In the genomic region with DNA sequence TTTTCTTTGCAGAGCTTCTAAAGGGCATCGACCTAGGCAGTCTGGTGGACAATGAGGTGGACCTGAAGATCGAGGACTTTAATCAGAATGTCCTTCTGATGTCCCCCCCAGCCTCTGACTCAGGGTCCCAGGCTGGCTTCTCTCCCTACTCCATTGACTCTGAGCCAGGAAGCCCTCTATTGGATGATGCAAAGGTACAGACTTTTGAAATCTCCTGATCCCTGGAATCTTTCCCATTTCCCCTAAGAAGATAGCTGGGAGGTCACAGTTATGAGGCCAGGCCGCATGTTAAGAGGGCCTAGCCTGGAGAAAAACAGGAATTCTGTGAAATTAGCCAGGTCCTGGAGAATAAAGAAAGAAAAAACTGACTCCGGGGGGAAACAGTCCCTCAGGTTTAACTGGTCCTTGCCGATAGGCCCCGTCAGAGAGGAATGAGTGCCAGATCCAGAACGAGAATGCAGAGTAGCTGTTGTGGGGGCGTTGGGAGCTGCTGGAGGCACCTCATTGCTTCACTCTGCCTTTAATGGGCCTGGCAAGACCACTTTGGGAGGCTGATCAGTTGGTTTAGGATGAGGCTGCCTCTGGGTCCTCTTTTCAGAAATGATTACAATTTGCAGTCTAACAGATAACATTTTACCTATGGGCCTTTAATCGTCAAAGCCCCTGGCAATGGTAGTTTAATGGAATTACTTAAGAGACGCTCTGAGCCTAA, we compare ENCODE assay signal across 31 cellular contexts. TPM values are rescaled to one million over a fixed set of nuclear protein-coding genes. Genes with fewer than 3 reads are reported as not detected.
DNase-seq lines count a peak whose midpoint lies in the region; ATAC-seq, FAIRE-seq and TF ChIP-seq lines count a peak whose summit lies in the region.
"Had no signal": no experiment of that assay in that cellular context is flagged by ENCODE, and none has a peak within 500 bp of the region (broad histone marks: within the 10 kb centered on the region; RNA-seq: fewer than 3 reads in every experiment).

No MANE protein-coding gene starts in this region.

- H3K27ac Mint-ChIP-seq in activated CD4-positive, alpha-beta T cell treated with anti-CD3 and anti-CD28 coated beads for 36 hours, result peak overlapping the region; percentile 84
- H3K27ac Mint-ChIP-seq in T-helper 17 cell (peak overlapping the region; percentile 32), memory B cell (peak overlapping the region; percentile 45)
- H3K27ac Mint-ChIP-seq: activated CD8-positive, alpha-beta memory T cell treated with anti-CD3 and anti-CD28 coated beads, Interleukin-2, amount 10 ng/mL, durations not matched to agents 7 days and 5 days had no signal

- no peaks in the 10 kb centered on the region for H3K9me3 ChIP-seq in AG04450 (ENCODE audit: control insufficient read depth, insufficient read depth, low read length)
- no peaks in the 10 kb centered on the region for H3K9me3 ChIP-seq in T-helper 17 cell (ENCODE audit: control insufficient read depth, low read length, poor library complexity, severe bottlenecking)
- H3K9me3 ChIP-seq: BLaER1, body of pancreas, esophagus squamous epithelium, lower lobe of right lung, tibial nerve had no signal

- no peak for TF ChIP-seq CTCF in AG04450 (IDR thresholded peaks at IDR 0.05; ENCODE audit: low read depth, low read length)

- H3K4me3 ChIP-seq in AG04450 (ENCODE audit: low read depth, low read length), result no peak overlapping the region
- H3K4me3 ChIP-seq: BLaER1, body of pancreas, esophagus squamous epithelium, lower lobe of right lung, smooth muscle cell, tibial nerve had no signal

- POLR2A ChIA-PET in activated CD4-positive, alpha-beta T cell treated with anti-CD3 and anti-CD28 coated beads for 36 hours (lab: Charles Lee), result interaction anchor here (0.6 to 3.4 kb wide), 5 partner anchors 13 to 43 kb away, joined by 4 to 57 read pairs (median 6); a partner anchor contains a TSS
- POLR2A ChIA-PET in AG04450 (lab: Yijun Ruan, JAX), result no interaction called here

- FAIRE-seq in frontal cortex (lab: Jason Lieb, UNC), result no peak
- FAIRE-seq: H54, kidney, TTC549 had no signal

- no peak for ATAC-seq in activated CD4-positive, alpha-beta T cell treated with anti-CD3 and anti-CD28 coated beads for 36 hours
- no peak for ATAC-seq in T-helper 17 cell
- ATAC-seq in memory B cell (ENCODE audit: low read depth), result no peak
- ATAC-seq: activated CD8-positive, alpha-beta memory T cell treated with anti-CD3 and anti-CD28 coated beads, Interleukin-2, amount 10 ng/mL, durations not matched to agents 7 days and 5 days; body of pancreas; lower lobe of right lung; Right ventricle myocardium inferior; stimulated activated naive CD8-positive, alpha-beta T cell treated with anti-CD3 and anti-CD28 coated beads, Interleukin-15, Interleukin-2, amounts not matched to agents 100 U/mL and 50 U/mL, for 24 hours had no signal

- intact Hi-C loops in activated CD4-positive, alpha-beta T cell treated with anti-CD3 and anti-CD28 coated beads for 36 hours (cut with DNase I, micrococcal nuclease), result loop anchor here in 1 of 2 experiments (5.0 kb wide), 1 partner anchor 37 kb away; no protein-coding TSS in a partner anchor

- no peaks in the 10 kb centered on the region for H3K9me3 Mint-ChIP-seq in activated CD4-positive, alpha-beta T cell treated with anti-CD3 and anti-CD28 coated beads for 36 hours (ENCODE audit: low read depth)
- no peaks in the 10 kb centered on the region for H3K9me3 Mint-ChIP-seq in memory B cell

- DNase-seq in activated CD4-positive, alpha-beta T cell treated with anti-CD3 and anti-CD28 coated beads for 36 hours, result no peak
- DNase-seq in activated CD4-positive, alpha-beta T cell treated with anti-CD3 and anti-CD28 coated beads for 48 hours, result no peak
- DNase-seq in AG04450 (ENCODE audit: low read depth, low spot score) (no peak), T-helper 17 cell (no peak), memory B cell (ENCODE audit: low spot score in 2 of 2) (no peak), frontal cortex (ENCODE audit: low spot score in 2 of 2) (no peak), NCI-H2227 (lab: John Stamatoyannopoulos, UW; ENCODE audit: unreplicated experiment) (no peak), GM03348 (ENCODE audit: low spot score) (no peak)
- DNase-seq: 8988T; activated CD4-positive, alpha-beta T cell treated with anti-CD3 and anti-CD28 coated beads for 1 hour; activated CD8-positive, alpha-beta memory T cell treated with anti-CD3 and anti-CD28 coated beads, Interleukin-2, amount 10 ng/mL, durations not matched to agents 7 days and 5 days; body of pancreas; Calu3; esophagus squamous epithelium; kidney; lower lobe of right lung; NCI-H1105 treated with DMSO at 0.1 percent for 48 hours; NCI-H2081; NCI-H446; nucleus accumbens; OCI-M1; stimulated activated naive CD8-positive, alpha-beta T cell treated with anti-CD3 and anti-CD28 coated beads, Interleukin-15, Interleukin-2, amounts not matched to agents 100 U/mL and 50 U/mL, for 24 hours had no signal

- H3K36me3 Mint-ChIP-seq in activated CD4-positive, alpha-beta T cell treated with anti-CD3 and anti-CD28 coated beads for 36 hours (ENCODE audit: low read depth), result peaks cover 84% of the 10 kb centered on the region
- H3K36me3 Mint-ChIP-seq in T-helper 17 cell (ENCODE audit: low read depth) (peaks cover 11% of the 10 kb centered on the region), memory B cell (peaks cover 36% of the 10 kb centered on the region)

- H3K4me3 Mint-ChIP-seq in activated CD4-positive, alpha-beta T cell treated with anti-CD3 and anti-CD28 coated beads for 36 hours, result peak overlapping the region; percentile 66
- H3K4me3 Mint-ChIP-seq in T-helper 17 cell (no peak overlapping the region), memory B cell (no peak overlapping the region)
- H3K4me3 Mint-ChIP-seq: activated CD8-positive, alpha-beta memory T cell treated with anti-CD3 and anti-CD28 coated beads, Interleukin-2, amount 10 ng/mL, durations not matched to agents 7 days and 5 days had no signal

- H3K4me1 Mint-ChIP-seq in activated CD4-positive, alpha-beta T cell treated with anti-CD3 and anti-CD28 coated beads for 36 hours, result peaks cover 82% of the 10 kb centered on the region
- H3K4me1 Mint-ChIP-seq in T-helper 17 cell, result peaks cover 14% of the 10 kb centered on the region
- H3K4me1 Mint-ChIP-seq in memory B cell, result peaks cover 14% of the 10 kb centered on the region

- no peaks in the 10 kb centered on the region for H3K27me3 ChIP-seq in AG04450 (ENCODE audit: control insufficient read depth, insufficient read depth, low read length)
- H3K27me3 ChIP-seq: BLaER1, body of pancreas, esophagus squamous epithelium, tibial nerve had no signal

- no peaks in the 10 kb centered on the region for H3K27me3 Mint-ChIP-seq in activated CD4-positive, alpha-beta T cell treated with anti-CD3 and anti-CD28 coated beads for 36 hours
- H3K27me3 Mint-ChIP-seq in T-helper 17 cell (no peaks in the 10 kb centered on the region), memory B cell (no peaks in the 10 kb centered on the region)
- H3K27me3 Mint-ChIP-seq: activated CD8-positive, alpha-beta memory T cell treated with anti-CD3 and anti-CD28 coated beads, Interleukin-2, amount 10 ng/mL, durations not matched to agents 7 days and 5 days had no signal

- peak overlapping the region; percentile 1 for H3K27ac ChIP-seq in AG04450 (ENCODE audit: low read depth, low read length)
- H3K27ac ChIP-seq: BLaER1, body of pancreas, esophagus squamous epithelium, HL-60, lower lobe of right lung had no signal

- CTCF ChIA-PET in activated CD4-positive, alpha-beta T cell treated with anti-CD3 and anti-CD28 coated beads for 36 hours (lab: Charles Lee), result interaction anchor here (0.6 to 4.0 kb wide), 10 partner anchors 13 to 203 kb away, joined by 3 to 23 read pairs (median 4); a partner anchor contains a TSS
- CTCF ChIA-PET in AG04450 (lab: Charles Lee), result interaction anchor here (1.0 kb wide), 1 partner anchor 178 kb away, joined by 4 read pairs; no protein-coding TSS in a partner anchor

RNA-seq across cellular contexts. Expression of a gene that starts 39.2 kb away (rescaled TPM):
- total RNA-seq in activated CD4-positive, alpha-beta T cell treated with anti-CD3 and anti-CD28 coated beads for 36 hours, result 1 to 10 TPM; 1.4 to 1.9 TPM
- polyA plus RNA-seq in AG04450 (2011; rRNA removed), result not detected in 2 replicates
- polyA minus RNA-seq in AG04450 (2011; rRNA and poly(A)+ RNA removed), result not detected in 2 replicates
- total RNA-seq in T-helper 17 cell (1 to 10 TPM in 1 of 2 donors, not detected in 1; 1.6 TPM), frontal cortex (not detected)
- total RNA-seq: body of pancreas, Calu3, chondrocyte, esophagus squamous epithelium, lower lobe of right lung, renal cortical epithelial cell, smooth muscle cell had no signal

RNA-seq across cellular contexts. Expression of a gene that starts 42.8 kb away (rescaled TPM):
- 100 to 1,000 TPM; 101 to 105 TPM for total RNA-seq in activated CD4-positive, alpha-beta T cell treated with anti-CD3 and anti-CD28 coated beads for 36 hours
- 31.7 and 39.1 TPM in 2 replicates for polyA plus RNA-seq in AG04450 (2011; rRNA removed)
- 42.7 and 49.5 TPM in 2 replicates for polyA minus RNA-seq in AG04450 (2011; rRNA and poly(A)+ RNA removed)
- 100 to 1,000 TPM; 102 to 106 TPM for total RNA-seq in T-helper 17 cell
- 56.3 TPM for total RNA-seq in frontal cortex

RNA-seq across cellular contexts. Expression of a gene that starts 50.9 kb away (rescaled TPM):
- 1 to 10 TPM; 2.2 to 3.0 TPM for total RNA-seq in activated CD4-positive, alpha-beta T cell treated with anti-CD3 and anti-CD28 coated beads for 36 hours
- 0.06 and 0.07 TPM in 2 replicates for polyA plus RNA-seq in AG04450 (2011; rRNA removed)
- polyA minus RNA-seq in AG04450 (2011; rRNA and poly(A)+ RNA removed), result 0.13 and 0.23 TPM in 2 replicates
- total RNA-seq in T-helper 17 cell (10 to 100 TPM; 10.2 to 23.9 TPM), frontal cortex (under 0.01 TPM)
- total RNA-seq: body of pancreas, smooth muscle cell had no signal

Comparison
In these comparisons a context has a peak if more than half of its experiments do, and no peak if none do; other contexts are left out.
1. H3K27ac Mint-ChIP-seq: peak in every context shown above with its lines; median percentile 84 in activated CD4-positive, alpha-beta T cell treated with anti-CD3 and anti-CD28 coated beads for 36 hours; 45 in memory B cell; 32 in T-helper 17 cell.